Comparison of ENCODE assay signal across 12 cellular contexts in genomic region chr9:95104088-95104960, GRCh38.
A peak's percentile ranks its signal among the peaks of the same experiment; 100 is the strongest.
DNase-seq lines count a peak whose midpoint lies in the region; ATAC-seq, FAIRE-seq and TF ChIP-seq lines count a peak whose summit lies in the region.
"Had no signal": no experiment of that assay in that cellular context is flagged by ENCODE, and none has a peak within 500 bp of the region (broad histone marks: within the 10 kb centered on the region; RNA-seq: fewer than 3 reads in every experiment).

No MANE protein-coding gene starts in this region.

- DNase-seq in A549 (ENCODE audit: low read depth in 1 of 2, low spot score in 1 of 2) (no peak), SK-N-DZ (ENCODE audit: low spot score) (peak; percentile 49), foreskin keratinocyte (no peak), posterior vena cava (ENCODE audit: low spot score) (peak; percentile 51), spleen (no peak), AG20443 (ENCODE audit: low spot score) (no peak)
- DNase-seq: activated CD4-positive, CD25-positive, alpha-beta regulatory T cell; activated CD8-positive, alpha-beta memory T cell treated with anti-CD3 and anti-CD28 coated beads, Interleukin-2, amount 50 U/mL, for 48 hours; activated naive CD8-positive, alpha-beta T cell treated with anti-CD3 and anti-CD28 coated beads for 36 hours; SW 1271 had no signal

- H3K9me3 ChIP-seq in A549: no peaks in the 10 kb centered on the region
- no peaks in the 10 kb centered on the region for H3K9me3 ChIP-seq in spleen

- H3K4me3 ChIP-seq in A549: no peak overlapping the region
- no peak overlapping the region for H3K4me3 ChIP-seq in spleen

- no peak for TF ChIP-seq POLR2A in A549 (IDR thresholded peaks at IDR 0.05; ENCODE audit: low read length)
- no peak for TF ChIP-seq POLR2A in spleen (IDR thresholded peaks at IDR 0.05)

- 82% methylated on average over 24 of the region's 24 CpGs for WGBS in A549 (ENCODE audit: missing lambda C conversion rate)
- 65 to 80% (median 76%) methylated on average over 23 to 24 of the region's 24 CpGs for WGBS in spleen, 5 donors

- H3K27ac ChIP-seq in A549 (peak overlapping the region in 1 of 2 experiments; percentile 28; a peak in 1 of 6 replicates), foreskin keratinocyte (peak overlapping the region; percentile 91), spleen (peak overlapping the region in 4 of 8 donors; percentile 2 to 26 (median 18))

- TF ChIP-seq CTCF in A549 (IDR thresholded peaks at IDR 0.05) (no peak), foreskin keratinocyte (conservative IDR thresholded peaks at IDR 0.05) (peak; percentile 1), spleen (IDR thresholded peaks at IDR 0.05 in 8 of 11, conservative IDR thresholded peaks at IDR 0.05 in 3 of 11) (no peak)

- POLR2A ChIA-PET in A549 (lab: Yijun Ruan, JAX): no interaction called here

- intact Hi-C loops in posterior vena cava (cut with DNase I): no loop called here
- intact Hi-C loops in spleen (cut with DNase I; ENCODE audit: low total_unique reads): no loop called here

- no peaks in the 10 kb centered on the region for H3K27me3 ChIP-seq in foreskin keratinocyte
- no peaks in the 10 kb centered on the region for H3K27me3 ChIP-seq in spleen (replicated peaks in 1 of 7)

- FAIRE-seq in A549 (lab: Jason Lieb, UNC): no peak

- ATAC-seq in A549: peak; percentile 4 to 20; a peak in 3 of 6 replicates
- no peak for ATAC-seq in foreskin keratinocyte
- no peak for ATAC-seq in HG03378 (IDR thresholded peaks at IDR 0.05; ENCODE audit: unreplicated experiment)
- ATAC-seq in HG03139 (IDR thresholded peaks at IDR 0.05; ENCODE audit: unreplicated experiment): no peak

- TF ChIP-seq RAD21 in A549 (conservative IDR thresholded peaks at IDR 0.05 in 1 of 2, IDR thresholded peaks at IDR 0.05 in 1 of 2): no peak

- TF ChIP-seq EP300 in A549 (IDR thresholded peaks at IDR 0.05): no peak

- CTCF ChIA-PET in A549 (lab: Yijun Ruan, JAX): interaction anchor here (0.6 to 3.2 kb wide), 3 partner anchors 11 to 137 kb away, joined by 3 to 8 read pairs (median 5); no protein-coding TSS in a partner anchor

- peaks cover 0 to 72% (median 4%) of the 10 kb centered on the region in 6 donors for H3K36me3 ChIP-seq in spleen

- H3K4me1 ChIP-seq in A549 (peaks cover 20% of the 10 kb centered on the region), foreskin keratinocyte (peaks cover 38% of the 10 kb centered on the region), spleen (peaks cover 0 to 33% (median 7%) of the 10 kb centered on the region in 6 donors)

- H3K4me2 ChIP-seq in A549: no peak overlapping the region

TF ChIP-seq in A549, 52 proteins besides CTCF, POLR2A, EP300 and RAD21:
- TF ChIP-seq JUNB (IDR thresholded peaks at IDR 0.05): no peak
- TF ChIP-seq MAZ (IDR thresholded peaks at IDR 0.05; ENCODE audit: borderline replicate concordance, low read depth, low read length): no peak

Comparison
In these comparisons a context has a peak if more than half of its experiments do, and no peak if none do; other contexts are left out.
1. ATAC-seq: peak in A549 (2 of 2); none in foreskin keratinocyte (single experiment), HG03378 (single experiment) and HG03139 (single experiment).
2. DNase-seq: peak in SK-N-DZ (single experiment) and posterior vena cava (single experiment); none in A549 (0 of 2), foreskin keratinocyte (0 of 2), spleen (single experiment) and AG20443 (single experiment).